Comparison of ENCODE assay signal across 15 cellular contexts in the genomic region with DNA sequence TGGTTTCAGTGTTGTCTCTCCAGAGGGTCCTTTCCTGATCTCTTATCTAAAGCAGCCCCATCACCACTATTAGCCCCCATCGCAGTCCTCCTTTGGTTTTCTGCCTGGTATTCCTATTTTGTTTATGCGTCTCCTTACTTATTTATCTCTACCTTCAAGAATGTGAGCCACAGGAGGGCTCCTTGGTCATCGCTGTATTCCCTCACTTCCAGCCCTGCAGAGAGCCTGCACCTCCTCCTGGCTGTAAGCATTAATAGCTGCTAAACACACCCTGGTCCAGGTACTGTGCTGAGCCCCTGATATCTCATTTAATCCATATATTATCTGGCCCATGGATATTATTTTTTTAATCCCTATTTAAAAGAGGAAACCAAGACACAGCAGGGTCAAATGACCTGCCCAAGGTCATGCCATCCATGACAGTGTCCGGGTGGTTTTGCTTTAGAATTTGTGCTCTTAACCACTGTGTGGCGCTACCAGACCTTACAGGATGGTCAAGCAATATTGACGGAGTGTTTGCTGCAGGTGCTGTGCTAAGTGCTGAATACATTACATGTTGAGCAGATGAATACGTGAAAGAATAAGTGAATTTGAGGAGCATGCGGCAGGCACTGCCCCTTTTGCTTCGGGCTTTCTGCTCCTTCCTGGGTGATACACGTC.
DNase-seq lines count a peak whose midpoint lies in the region; ATAC-seq, FAIRE-seq and TF ChIP-seq lines count a peak whose summit lies in the region.
"Had no signal": no experiment of that assay in that cellular context is flagged by ENCODE, and none has a peak within 500 bp of the region (broad histone marks: within the 10 kb centered on the region; RNA-seq: fewer than 3 reads in every experiment).

No MANE protein-coding gene starts in this region.

- no peak overlapping the region for H3K27ac ChIP-seq in cardiac muscle cell
- no peak overlapping the region for H3K27ac ChIP-seq in heart right ventricle
- H3K27ac ChIP-seq: transverse colon had no signal

- 76 to 81% methylated on average over 10 of the region's 10 CpGs for WGBS in heart right ventricle, 2 donors

- intact Hi-C loops in heart right ventricle (cut with DNase I) = no loop called here

- H3K36me3 ChIP-seq in cardiac muscle cell (no peaks in the 10 kb centered on the region), heart right ventricle (no peaks in the 10 kb centered on the region)
- H3K36me3 ChIP-seq: transverse colon had no signal

- H3K9me3 ChIP-seq in cardiac muscle cell (ENCODE audit: low read depth) (no peaks in the 10 kb centered on the region), heart right ventricle (no peaks in the 10 kb centered on the region)
- H3K9me3 ChIP-seq: transverse colon had no signal

- ATAC-seq in heart right ventricle (no peak), HG03095 (IDR thresholded peaks at IDR 0.05; ENCODE audit: unreplicated experiment) (no peak), HG03520 (IDR thresholded peaks at IDR 0.05; ENCODE audit: unreplicated experiment) (no peak)
- ATAC-seq: Right ventricle myocardium inferior had no signal

- FAIRE-seq in RCC 7860 (lab: Jason Lieb, UNC) = no peak

- H3K4me3 ChIP-seq in cardiac muscle cell = no peak overlapping the region
- no peak overlapping the region for H3K4me3 ChIP-seq in heart right ventricle
- no peak overlapping the region for H3K4me3 ChIP-seq in fibroblast of villous mesenchyme (ENCODE audit: low read depth, low read length)
- H3K4me3 ChIP-seq: lung, transverse colon had no signal

- TF ChIP-seq CTCF in cardiac muscle cell (IDR thresholded peaks at IDR 0.05; ENCODE audit: low read depth, low read length) (peak; percentile 52), heart right ventricle (IDR thresholded peaks at IDR 0.05) (peak in 2 of 9 donors; percentile 10 to 20), fibroblast of villous mesenchyme (IDR thresholded peaks at IDR 0.05; ENCODE audit: insufficient read depth, low read depth, low read length) (peak; percentile 59)

- H3K4me1 ChIP-seq in cardiac muscle cell (ENCODE audit: low read depth) = peaks cover 8% of the 10 kb centered on the region
- H3K4me1 ChIP-seq in heart right ventricle = peaks cover 0 to 13% (median 0%) of the 10 kb centered on the region in 9 donors
- H3K4me1 ChIP-seq: transverse colon had no signal

- H3K27me3 ChIP-seq in cardiac muscle cell (no peaks in the 10 kb centered on the region), heart right ventricle (peaks cover 0 to 9% (median 0%) of the 10 kb centered on the region in 7 donors)
- H3K27me3 ChIP-seq: transverse colon had no signal

- peak in 1 of 2 donors; percentile 58 for DNase-seq in cardiac muscle cell (ENCODE audit: low read depth in 1 of 2, low spot score in 1 of 2)
- DNase-seq in heart right ventricle = no peak
- peak; percentile 17 for DNase-seq in RCC 7860 (ENCODE audit: low spot score)
- peak; percentile 50 for DNase-seq in fibroblast of villous mesenchyme (ENCODE audit: low read depth)
- no peak for DNase-seq in D341Med (ENCODE audit: low spot score)
- DNase-seq in T-helper 1 cell = no peak
- DNase-seq: activated B cell treated with CpG ODN at 0.5 μM for 24 hours; central memory CD4-positive, alpha-beta T cell; foreskin melanocyte; NCI-H1694 treated with DMSO at 0.1 percent for 48 hours; transverse colon had no signal

Comparison
In these comparisons a context has a peak if more than half of its experiments do, and no peak if none do; other contexts are left out.
1. DNase-seq: peak in RCC 7860 (single experiment) and fibroblast of villous mesenchyme (single experiment); none in heart right ventricle (0 of 2), D341Med (single experiment) and T-helper 1 cell (0 of 5).